ENCODE assay signal across 13 cellular contexts in the genomic region with DNA sequence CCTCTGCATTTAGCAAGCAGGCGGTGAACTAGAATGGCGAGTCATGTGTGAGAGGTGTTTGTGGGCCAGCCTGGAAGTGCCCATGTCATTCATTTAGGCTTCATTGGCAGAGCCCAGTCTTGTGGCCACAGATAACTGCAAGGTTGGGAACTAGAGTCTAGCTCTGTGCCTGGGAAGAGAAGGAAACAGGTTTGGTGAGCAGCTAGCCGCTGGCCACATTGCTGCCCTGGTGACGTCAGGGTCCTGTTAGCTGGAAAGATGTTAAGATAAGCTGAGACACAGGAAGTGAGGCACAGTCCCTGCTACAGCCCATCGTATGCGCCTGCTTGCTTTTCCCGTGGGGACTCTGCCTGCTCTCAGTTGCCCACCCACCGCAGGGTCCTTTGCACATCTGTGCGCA.
DNase-seq lines count a peak whose midpoint lies in the region; ATAC-seq and TF ChIP-seq lines count a peak whose summit lies in the region.
"Had no signal": no experiment of that assay in that cellular context is flagged by ENCODE, and none has a peak within 500 bp of the region (broad histone marks: within the 10 kb centered on the region; RNA-seq: fewer than 3 reads in every experiment).

No MANE protein-coding gene starts in this region.

- H3K27me3 ChIP-seq in PC-3 (ENCODE audit: low read length): no peaks in the 10 kb centered on the region

- H3K36me3 ChIP-seq in PC-3 (ENCODE audit: low read depth, low read length): no peaks in the 10 kb centered on the region

- H3K27me3 Mint-ChIP-seq in MCF 10A (ENCODE audit: insufficient read depth, unreplicated experiment): no peaks in the 10 kb centered on the region
- no peaks in the 10 kb centered on the region for H3K27me3 Mint-ChIP-seq in dendritic cell treated with granulocyte-macrophage colony-stimulating factor and Interleukin-4, amounts not matched to agents 40 ng/mL and 50 ng/mL, for 4 days
- H3K27me3 Mint-ChIP-seq: progenitor cell of endocrine pancreas had no signal

- no TSS peak for BruUV-seq in MCF 10A (replicated peaks; lab: Mats Ljungman, UMichigan)
- no TSS peak for BruUV-seq in PC-3 (replicated peaks; lab: Mats Ljungman, UMichigan)

- H3K4me1 ChIP-seq in PC-3 (ENCODE audit: insufficient read depth, low read length): peaks cover 6% of the 10 kb centered on the region

- H3K4me2 ChIP-seq in PC-3 (ENCODE audit: low read length): no peak overlapping the region

- peak; percentile 79 to 87 for DNase-seq in T47D (ENCODE audit: low read depth in 1 of 2, low spot score in 1 of 2)
- DNase-seq in MCF 10A (ENCODE audit: unreplicated experiment): no peak
- peak; percentile 43 for DNase-seq in PC-3
- DNase-seq in stimulated activated naive CD8-positive, alpha-beta T cell treated with anti-CD3 and anti-CD28 coated beads, Interleukin-15, Interleukin-2, amounts not matched to agents 100 U/mL and 50 U/mL, for 24 hours: peak; percentile 20
- no peak for DNase-seq in mesenteric fat pad (ENCODE audit: low spot score)
- no peak for DNase-seq in HPDE6-E6E7 (ENCODE audit: extremely low spot score)
- no peak for DNase-seq in NCI-H1417 (lab: John Stamatoyannopoulos, UW)
- DNase-seq: activated CD4-positive, alpha-beta T cell treated with anti-CD3 and anti-CD28 coated beads, Interleukin-2, amount 50 U/mL, for 4 hours; cortex of kidney; SW 1271 had no signal

- POLR2A ChIA-PET in MCF 10A (lab: Yijun Ruan, JAX) (no interaction called here), PC-3 (lab: Charles Lee; ENCODE audit: unreplicated experiment) (no interaction called here)

- no peaks in the 10 kb centered on the region for H3K9me3 Mint-ChIP-seq in MCF 10A (ENCODE audit: unreplicated experiment)
- H3K9me3 Mint-ChIP-seq in dendritic cell treated with granulocyte-macrophage colony-stimulating factor and Interleukin-4, amounts not matched to agents 40 ng/mL and 50 ng/mL, for 4 days: no peaks in the 10 kb centered on the region

- no peaks in the 10 kb centered on the region for H3K9me2 ChIP-seq in PC-3 (replicated peaks; ENCODE audit: low read length)

- peaks cover 5% of the 10 kb centered on the region for H3K4me1 Mint-ChIP-seq in MCF 10A (ENCODE audit: insufficient read depth, unreplicated experiment)
- peaks cover 12% of the 10 kb centered on the region for H3K4me1 Mint-ChIP-seq in dendritic cell treated with granulocyte-macrophage colony-stimulating factor and Interleukin-4, amounts not matched to agents 40 ng/mL and 50 ng/mL, for 4 days (ENCODE audit: low read depth)

- no peak overlapping the region for H3K9ac ChIP-seq in PC-3 (ENCODE audit: low read length)

- H3K4me3 Mint-ChIP-seq in MCF 10A (ENCODE audit: unreplicated experiment): no peak overlapping the region
- no peak overlapping the region for H3K4me3 Mint-ChIP-seq in dendritic cell treated with granulocyte-macrophage colony-stimulating factor and Interleukin-4, amounts not matched to agents 40 ng/mL and 50 ng/mL, for 4 days

- in situ Hi-C loops in T47D (cut with HindIII; ENCODE audit: low pct_unique_long_range_greater_than_20kb, low sequenced_read_pairs): no loop called here

- no peaks in the 10 kb centered on the region for H3K9me3 ChIP-seq in PC-3 (ENCODE audit: low read length)

- no peaks in the 10 kb centered on the region for H4K20me1 ChIP-seq in PC-3 (ENCODE audit: low read length)

- no peak overlapping the region for H3K4me3 ChIP-seq in PC-3 (ENCODE audit: low read length)

- H3F3A ChIP-seq in PC-3 (ENCODE audit: low read length, unreplicated experiment): no peaks in the 10 kb centered on the region

- no peak overlapping the region for H2AFZ ChIP-seq in PC-3 (ENCODE audit: low read length)

- peak overlapping the region; percentile 52 for H3K27ac ChIP-seq in PC-3 (ENCODE audit: low read length)

- intact Hi-C loops in MCF 10A (cut with micrococcal nuclease): no loop called here
- intact Hi-C loops in PC-3 (cut with micrococcal nuclease): no loop called here
- intact Hi-C loops in dendritic cell treated with granulocyte-macrophage colony-stimulating factor and Interleukin-4, amounts not matched to agents 40 ng/mL and 50 ng/mL, for 4 days (cut with micrococcal nuclease): no loop called here

- H3K79me2 ChIP-seq in PC-3 (ENCODE audit: low read length): no peaks in the 10 kb centered on the region

- ATAC-seq in PC-3: no peak
- peak; percentile 55 for ATAC-seq in stimulated activated naive CD8-positive, alpha-beta T cell treated with anti-CD3 and anti-CD28 coated beads, Interleukin-15, Interleukin-2, amounts not matched to agents 100 U/mL and 50 U/mL, for 24 hours
- ATAC-seq: HCT116 had no signal

- H3K36me3 Mint-ChIP-seq in MCF 10A (ENCODE audit: insufficient read depth, unreplicated experiment): no peaks in the 10 kb centered on the region
- H3K36me3 Mint-ChIP-seq in dendritic cell treated with granulocyte-macrophage colony-stimulating factor and Interleukin-4, amounts not matched to agents 40 ng/mL and 50 ng/mL, for 4 days (ENCODE audit: low read depth): peaks cover 10% of the 10 kb centered on the region

- TF ChIP-seq CTCF in MCF 10A (IDR thresholded peaks at IDR 0.05; ENCODE audit: unreplicated experiment) (no peak), PC-3 (conservative IDR thresholded peaks at IDR 0.05; ENCODE audit: low read depth, low read length) (no peak)

- H3K27ac Mint-ChIP-seq in MCF 10A (ENCODE audit: low read depth, unreplicated experiment): no peak overlapping the region
- peak overlapping the region; percentile 6 for H3K27ac Mint-ChIP-seq in dendritic cell treated with granulocyte-macrophage colony-stimulating factor and Interleukin-4, amounts not matched to agents 40 ng/mL and 50 ng/mL, for 4 days
- H3K27ac Mint-ChIP-seq: progenitor cell of endocrine pancreas had no signal

- CTCF ChIA-PET in MCF 10A (lab: Yijun Ruan, JAX) (no interaction called here), PC-3 (lab: Charles Lee) (no interaction called here)

Comparison
In these comparisons a context has a peak if more than half of its experiments do, and no peak if none do; other contexts are left out.
1. DNase-seq: peak in T47D (2 of 2), PC-3 (single experiment) and stimulated activated naive CD8-positive, alpha-beta T cell treated with anti-CD3 and anti-CD28 coated beads, Interleukin-15, Interleukin-2, amounts not matched to agents 100 U/mL and 50 U/mL, for 24 hours (single experiment); none in MCF 10A (single experiment), mesenteric fat pad (single experiment), HPDE6-E6E7 (single experiment) and NCI-H1417 (0 of 3).